28 cellular contexts compared by ENCODE assay signal in genomic region chr2:170086751-170087150, GRCh38.
"Had no signal": no experiment of that assay in that cellular context is flagged by ENCODE, and none has a peak within 500 bp of the region (broad histone marks: within the 10 kb centered on the region; RNA-seq: fewer than 3 reads in every experiment).

No MANE protein-coding gene starts in this region.

- H3K27ac Mint-ChIP-seq: activated T-cell treated with anti-CD3 and anti-CD28 coated beads, Interleukin-2, amount 50 U/mL, for 24 hours; naive B cell; nephron progenitor cell; stimulated activated effector memory CD8-positive, alpha-beta T cell treated with anti-CD3 and anti-CD28 coated beads, Interleukin-12 subunit alpha, Interleukin-12 subunit beta, amount 100 ng/mL, for 72 hours; stimulated activated naive CD8-positive, alpha-beta T cell treated with anti-CD3 and anti-CD28 coated beads, Interleukin-15, Interleukin-2, amounts not matched to agents 100 ng/mL and 50 ng/mL, for 24 hours had no signal

- H3K4me1 Mint-ChIP-seq: naive B cell; nephron progenitor cell; stimulated activated effector memory CD8-positive, alpha-beta T cell treated with anti-CD3 and anti-CD28 coated beads, Interleukin-12 subunit alpha, Interleukin-12 subunit beta, amount 100 ng/mL, for 72 hours had no signal

- H3K27me3 ChIP-seq: foreskin keratinocyte, heart right ventricle, neutrophil, sigmoid colon had no signal

- H3K4me3 ChIP-seq: heart right ventricle, sigmoid colon, thoracic aorta had no signal

- H3K27ac ChIP-seq: foreskin keratinocyte, heart right ventricle, neutrophil, sigmoid colon, thoracic aorta, VCaP had no signal

- H3K4me3 Mint-ChIP-seq: activated T-cell treated with anti-CD3 and anti-CD28 coated beads, Interleukin-2, amount 50 U/mL, for 24 hours; naive B cell; nephron progenitor cell; stimulated activated effector memory CD8-positive, alpha-beta T cell treated with anti-CD3 and anti-CD28 coated beads, Interleukin-12 subunit alpha, Interleukin-12 subunit beta, amount 100 ng/mL, for 72 hours; stimulated activated naive CD8-positive, alpha-beta T cell treated with anti-CD3 and anti-CD28 coated beads, Interleukin-15, Interleukin-2, amounts not matched to agents 100 ng/mL and 50 ng/mL, for 24 hours had no signal

- H3K27me3 Mint-ChIP-seq: activated T-cell treated with anti-CD3 and anti-CD28 coated beads, Interleukin-2, amount 50 U/mL, for 24 hours; naive B cell; stimulated activated naive CD8-positive, alpha-beta T cell treated with anti-CD3 and anti-CD28 coated beads, Interleukin-15, Interleukin-2, amounts not matched to agents 100 ng/mL and 50 ng/mL, for 24 hours had no signal

- DNase-seq: activated CD4-positive, alpha-beta T cell treated with anti-CD3 and anti-CD28 coated beads for 4 hours; activated CD4-positive, alpha-beta T cell treated with anti-CD3 and anti-CD28 coated beads, Interleukin-2, amount 50 U/mL, for 4 hours; activated CD8-positive, alpha-beta memory T cell treated with anti-CD3 and anti-CD28 coated beads for 24 hours; activated CD8-positive, alpha-beta memory T cell treated with anti-CD3 and anti-CD28 coated beads, Interleukin-2, amount 50 U/mL, for 4 hours; activated gamma-delta T cell; activated naive CD4-positive, alpha-beta T cell treated with anti-CD3 and anti-CD28 coated beads, Interleukin-2, amount 50 U/mL, for 16 hours; activated T-cell treated with anti-CD3 and anti-CD28 coated beads, Interleukin-2, amount 50 U/mL, for 24 hours; amniotic stem cell; caudate nucleus; cortex of kidney; foreskin keratinocyte; heart right ventricle; islet precursor cell; left cardiac atrium; left ventricle myocardium superior; mammary epithelial cell; naive B cell; nephron progenitor cell; sigmoid colon; small intestine; stimulated activated CD4-positive, alpha-beta T cell treated with anti-CD3 and anti-CD28 coated beads, Interleukin-4, amount 100 ng/mL, for 24 hours; trophoblast cell had no signal

- H3K9me3 Mint-ChIP-seq: stimulated activated naive CD8-positive, alpha-beta T cell treated with anti-CD3 and anti-CD28 coated beads, Interleukin-15, Interleukin-2, amounts not matched to agents 100 ng/mL and 50 ng/mL, for 24 hours had no signal

- H3K9me3 ChIP-seq: neutrophil, sigmoid colon, thoracic aorta had no signal

- H3K4me1 ChIP-seq: foreskin keratinocyte had no signal

- ATAC-seq: esophagus mucosa; foreskin keratinocyte; stimulated activated effector memory CD8-positive, alpha-beta T cell treated with anti-CD3 and anti-CD28 coated beads, Interleukin-12 subunit alpha, Interleukin-12 subunit beta, amount 100 ng/mL, for 72 hours had no signal
